ENCODE assay signal across 21 cellular contexts in the genomic region with DNA sequence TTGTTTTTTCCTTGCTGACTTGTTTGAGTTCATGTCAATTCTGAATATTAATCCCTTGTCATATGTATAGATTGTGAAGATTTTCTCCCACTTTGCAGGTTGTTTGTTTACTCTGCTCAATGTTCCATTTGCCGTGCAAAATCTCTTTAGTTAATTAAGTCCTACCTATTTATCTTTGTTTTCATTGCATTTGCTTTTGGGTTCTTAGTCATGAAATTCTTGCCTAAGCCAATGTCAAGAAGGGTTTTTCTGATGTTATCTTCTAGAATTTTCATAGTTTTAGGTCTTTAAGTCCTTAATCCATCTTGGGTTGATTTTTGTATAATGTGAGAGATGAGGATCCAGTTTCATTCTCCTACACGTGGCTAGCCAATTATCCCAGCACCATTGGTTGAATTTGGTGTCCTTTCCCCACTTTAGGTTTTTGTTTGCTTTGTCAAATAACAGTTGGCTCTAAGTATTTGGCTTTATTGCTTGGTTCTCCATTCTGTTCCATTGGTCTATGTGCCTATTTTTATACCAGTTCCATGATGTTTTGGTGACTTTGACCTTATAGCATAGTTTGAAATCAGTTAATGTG.
"Had no signal": no experiment of that assay in that cellular context is flagged by ENCODE, and none has a peak within 500 bp of the region (broad histone marks: within the 10 kb centered on the region; RNA-seq: fewer than 3 reads in every experiment).

No MANE protein-coding gene starts in this region.

- FAIRE-seq: urothelium cell line had no signal

- DNase-seq: stimulated activated CD4-positive, alpha-beta T cell treated with anti-CD3 and anti-CD28 coated beads, Interleukin-2, amount 100 ng/mL, for 48 hours; stimulated activated CD4-positive, alpha-beta T cell treated with anti-CD3 and anti-CD28 coated beads, Interleukin-4, amount 100 ng/mL, for 1 hour; stimulated activated CD4-positive, alpha-beta T cell treated with anti-CD3 and anti-CD28 coated beads, Interleukin-4, amount 100 ng/mL, for 24 hours; stimulated activated CD4-positive, alpha-beta T cell treated with anti-CD3 and anti-CD28 coated beads, Interleukin-4, amount 100 ng/mL, for 4 hours; stimulated activated CD8-positive, alpha-beta memory T cell treated with anti-CD3 and anti-CD28 coated beads, Interleukin-4, amount 100 ng/mL, for 48 hours; stimulated activated naive B cell treated with anti-CD40 and anti-IgM and Interleukin-4, amounts not matched to agents 10 μg/mL and 1 μg/mL and 100 μg/mL, for 72 hours; stimulated activated naive CD4-positive, alpha-beta T cell; stimulated activated naive CD4-positive, alpha-beta T cell treated with Interleukin-2 at 50 U/mL for 16 hours; stimulated activated naive CD8-positive, alpha-beta T cell treated with anti-CD3 and anti-CD28 coated beads, Interleukin-15, amount 100 ng/mL, for 72 hours; stimulated activated naive CD8-positive, alpha-beta T cell treated with anti-CD3 and anti-CD28 coated beads, Interleukin-15, Interleukin-2, amounts not matched to agents 100 U/mL and 50 U/mL, for 24 hours; stomach; substantia nigra; testis; thyroid gland; tibial artery; transverse colon; trophoblast cell; upper lobe of left lung; upper lobe of right lung; uterus had no signal
